In the genomic region with DNA sequence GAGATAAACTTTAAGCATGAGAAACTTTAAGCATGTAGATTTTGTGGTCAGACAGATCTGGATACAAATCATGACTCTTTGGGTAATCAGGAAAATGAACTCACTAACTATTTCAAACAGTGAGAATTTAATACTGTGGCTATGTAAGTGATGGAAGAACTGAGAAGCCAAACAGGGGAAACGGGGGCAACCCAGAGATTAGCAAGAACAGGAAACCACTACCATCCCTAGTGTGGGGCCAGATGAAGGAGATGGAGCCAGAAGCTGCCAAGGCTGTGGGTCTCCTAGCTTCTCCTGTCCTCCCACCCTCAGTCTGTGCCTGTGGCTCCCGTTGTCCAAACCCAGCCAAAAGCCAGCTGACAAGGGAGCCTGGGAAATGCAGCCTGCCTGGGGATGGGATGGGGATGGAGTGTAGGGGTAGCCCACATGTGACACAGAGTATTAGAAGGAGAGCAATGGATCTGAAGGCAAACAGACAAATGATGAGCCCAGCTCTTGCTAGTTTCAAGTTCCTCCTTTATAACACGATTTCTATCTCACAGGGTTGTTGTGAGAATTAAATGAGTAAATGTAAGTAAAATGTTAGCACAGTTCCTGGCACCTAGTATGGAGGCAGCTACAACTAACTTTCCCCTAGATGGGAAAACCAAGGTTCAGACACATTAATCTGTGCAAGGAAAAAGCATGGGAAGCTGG, we compare ENCODE assay signal across 13 cellular contexts. TPM values are rescaled to one million over a fixed set of nuclear protein-coding genes. Genes with fewer than 3 reads are reported as not detected.
DNase-seq lines count a peak whose midpoint lies in the region; TF ChIP-seq lines count a peak whose summit lies in the region.
"Had no signal": no experiment of that assay in that cellular context is flagged by ENCODE, and none has a peak within 500 bp of the region (broad histone marks: within the 10 kb centered on the region; RNA-seq: fewer than 3 reads in every experiment).

No MANE protein-coding gene starts in this region.

- H3K4me3 ChIP-seq in iPS-15b (ENCODE audit: low read depth, low read length): peak overlapping the region; percentile 64

- peaks cover 49% of the 10 kb centered on the region for H3K27me3 ChIP-seq in iPS-15b (ENCODE audit: control insufficient read depth, insufficient read depth, low read length)

- no peaks in the 10 kb centered on the region for H3K9me3 Mint-ChIP-seq in T-helper 2 cell treated with Interferon-gamma antibody and Interleukin-4, amounts not matched to agents 5 μg/mL and 100 μg/mL, for 36 hours
- H3K9me3 Mint-ChIP-seq in CD14-positive monocyte: no peaks in the 10 kb centered on the region

- intact Hi-C loops in CD14-positive monocyte (cut with micrococcal nuclease): no loop called here

- peak overlapping the region; percentile 48 for H3K4me3 Mint-ChIP-seq in T-helper 2 cell treated with Interferon-gamma antibody and Interleukin-4, amounts not matched to agents 5 μg/mL and 100 μg/mL, for 36 hours
- H3K4me3 Mint-ChIP-seq in CD14-positive monocyte: peak overlapping the region in 1 of 2 donors; percentile 83

- H3K27me3 Mint-ChIP-seq in T-helper 2 cell treated with Interferon-gamma antibody and Interleukin-4, amounts not matched to agents 5 μg/mL and 100 μg/mL, for 36 hours (ENCODE audit: low read depth): peaks cover 46% of the 10 kb centered on the region
- peaks cover 17 to 34% (median 25%) of the 10 kb centered on the region in 3 donors for H3K27me3 Mint-ChIP-seq in CD14-positive monocyte (ENCODE audit: low read depth in 3 of 3)

- TF ChIP-seq CTCF in CD14-positive monocyte (IDR thresholded peaks at IDR 0.05): no peak

- no peaks in the 10 kb centered on the region for H3K36me3 ChIP-seq in iPS-15b (ENCODE audit: control insufficient read depth, insufficient read depth, low read length)
- H3K36me3 ChIP-seq: adrenal gland had no signal

- H3K27ac Mint-ChIP-seq in T-helper 2 cell treated with Interferon-gamma antibody and Interleukin-4, amounts not matched to agents 5 μg/mL and 100 μg/mL, for 36 hours: no peak overlapping the region
- peak overlapping the region in 1 of 7 donors; percentile 5 for H3K27ac Mint-ChIP-seq in CD14-positive monocyte

- DNase-seq in stimulated activated CD4-positive, alpha-beta T cell treated with anti-CD3 and anti-CD28 coated beads, Interleukin-15, amount 100 ng/mL, for 24 hours: peak; percentile 25
- no peak for DNase-seq in stimulated activated CD4-positive, alpha-beta T cell treated with anti-CD3 and anti-CD28 coated beads, Interleukin-4, amount 100 ng/mL, for 24 hours
- DNase-seq in T-helper 2 cell treated with Interferon-gamma antibody and Interleukin-4, amounts not matched to agents 5 μg/mL and 100 μg/mL, for 36 hours (ENCODE audit: low spot score): peak; percentile 17
- DNase-seq in islet precursor cell (no peak), CD14-positive monocyte (ENCODE audit: low spot score) (no peak), midbrain (lab: John Stamatoyannopoulos, UW) (no peak)
- DNase-seq in activated effector memory CD4-positive, alpha-beta T cell treated with Interleukin-2 at 50 U/mL for 16 hours: no peak
- DNase-seq: activated CD4-positive, alpha-beta T cell treated with anti-CD3 and anti-CD28 coated beads for 4 hours; cortex of kidney; NCI-H2029 treated with DMSO at 0.1 percent for 48 hours had no signal

- no peaks in the 10 kb centered on the region for H3K9me3 ChIP-seq in iPS-15b (ENCODE audit: control insufficient read depth, insufficient read depth, low read length)
- H3K9me3 ChIP-seq: adrenal gland had no signal

- no peaks in the 10 kb centered on the region for H3K36me3 Mint-ChIP-seq in T-helper 2 cell treated with Interferon-gamma antibody and Interleukin-4, amounts not matched to agents 5 μg/mL and 100 μg/mL, for 36 hours (ENCODE audit: low read depth)
- H3K36me3 Mint-ChIP-seq in CD14-positive monocyte: no peaks in the 10 kb centered on the region

- peaks cover 4% of the 10 kb centered on the region for H3K4me1 ChIP-seq in iPS-15b (ENCODE audit: control insufficient read depth, insufficient read depth, low read length)

- peaks cover 11% of the 10 kb centered on the region for H3K4me1 Mint-ChIP-seq in T-helper 2 cell treated with Interferon-gamma antibody and Interleukin-4, amounts not matched to agents 5 μg/mL and 100 μg/mL, for 36 hours (ENCODE audit: low read depth)
- H3K4me1 Mint-ChIP-seq in CD14-positive monocyte: peaks cover 20% of the 10 kb centered on the region

- H3K9ac ChIP-seq in iPS-15b (ENCODE audit: low read depth, low read length): no peak overlapping the region
- H3K9ac ChIP-seq: KMS-11 had no signal

RNA-seq across cellular contexts. Expression of a gene that starts 27.7 kb away (rescaled TPM):
- polyA plus RNA-seq in CD14-positive monocyte: 10 to 100 TPM; 12.8 to 15.9 TPM

RNA-seq across cellular contexts. Expression of a gene that starts 33.6 kb away (rescaled TPM):
- not detected for polyA plus RNA-seq in CD14-positive monocyte

Comparison
In these comparisons a context has a peak if more than half of its experiments do, and no peak if none do; other contexts are left out.
1. DNase-seq: peak in stimulated activated CD4-positive, alpha-beta T cell treated with anti-CD3 and anti-CD28 coated beads, Interleukin-15, amount 100 ng/mL, for 24 hours (single experiment) and T-helper 2 cell treated with Interferon-gamma antibody and Interleukin-4, amounts not matched to agents 5 μg/mL and 100 μg/mL, for 36 hours (single experiment); none in stimulated activated CD4-positive, alpha-beta T cell treated with anti-CD3 and anti-CD28 coated beads, Interleukin-4, amount 100 ng/mL, for 24 hours (single experiment), islet precursor cell (single experiment), CD14-positive monocyte (single experiment), midbrain (single experiment) and activated effector memory CD4-positive, alpha-beta T cell treated with Interleukin-2 at 50 U/mL for 16 hours (single experiment).